In the genomic region with DNA sequence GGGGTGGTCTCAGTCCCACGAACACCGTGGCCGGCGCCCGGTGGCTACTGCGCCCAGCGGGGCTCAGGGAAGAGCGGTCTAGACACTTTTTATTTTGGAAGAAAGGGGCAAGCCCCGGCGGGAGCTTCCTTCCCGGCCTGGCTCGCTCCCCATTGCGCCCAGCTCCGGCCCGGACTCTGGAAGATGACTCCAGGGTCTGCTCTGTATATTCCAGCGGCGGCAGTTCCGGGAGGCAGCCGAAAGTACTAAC, we compare ENCODE assay signal across 9 cellular contexts.
DNase-seq lines count a peak whose midpoint lies in the region; ATAC-seq and TF ChIP-seq lines count a peak whose summit lies in the region.
"Had no signal": no experiment of that assay in that cellular context is flagged by ENCODE, and none has a peak within 500 bp of the region (broad histone marks: within the 10 kb centered on the region; RNA-seq: fewer than 3 reads in every experiment).

No MANE protein-coding gene starts in this region.

- no peak for DNase-seq in activated naive CD4-positive, alpha-beta T cell treated with anti-CD3 and anti-CD28 coated beads, Interleukin-2, amount 50 U/mL, for 72 hours (ENCODE audit: low spot score in 2 of 2)
- DNase-seq in chondrocyte (ENCODE audit: low spot score) (no peak), mesendoderm (no peak), upper lobe of right lung (no peak), activated gamma-delta T cell (lab: John Stamatoyannopoulos, UW) (no peak), cerebellum (ENCODE audit: low spot score) (no peak)

- H2BK5ac ChIP-seq in mesendoderm (ENCODE audit: low read length): no peak overlapping the region

- H3K79me2 ChIP-seq in mesendoderm (ENCODE audit: control insufficient read depth, insufficient read depth, low read length): no peaks in the 10 kb centered on the region

- H3K36me3 ChIP-seq in mesendoderm (ENCODE audit: control insufficient read depth, insufficient read depth, low read length): no peaks in the 10 kb centered on the region
- H3K36me3 ChIP-seq in upper lobe of right lung: no peaks in the 10 kb centered on the region

- H2BK15ac ChIP-seq in mesendoderm (replicated peaks; ENCODE audit: low read depth): no peak overlapping the region

- H3K9me3 ChIP-seq in upper lobe of right lung: no peaks in the 10 kb centered on the region

- no peak overlapping the region for H2BK120ac ChIP-seq in mesendoderm (ENCODE audit: low read depth, low read length)

- no peak overlapping the region for H3K27ac Mint-ChIP-seq in activated naive CD4-positive, alpha-beta T cell treated with anti-CD3 and anti-CD28 coated beads, Interleukin-2, amount 50 U/mL, for 24 hours
- peak overlapping the region in 1 of 2 donors; percentile 99 for H3K27ac Mint-ChIP-seq in activated naive CD4-positive, alpha-beta T cell treated with anti-CD3 and anti-CD28 coated beads, Interleukin-2, amount 50 U/mL, for 72 hours
- H3K27ac Mint-ChIP-seq in chondrocyte (ENCODE audit: unreplicated experiment): no peak overlapping the region
- H3K27ac Mint-ChIP-seq: memory B cell had no signal

- no peak overlapping the region for H2AK5ac ChIP-seq in mesendoderm (ENCODE audit: low read length)

- peaks cover 32% of the 10 kb centered on the region for H3K4me1 Mint-ChIP-seq in activated naive CD4-positive, alpha-beta T cell treated with anti-CD3 and anti-CD28 coated beads, Interleukin-2, amount 50 U/mL, for 24 hours
- H3K4me1 Mint-ChIP-seq in chondrocyte (ENCODE audit: low read depth): peaks cover 23% of the 10 kb centered on the region

- H3K4me1 ChIP-seq in mesendoderm (ENCODE audit: control insufficient read depth, low read depth, low read length) (no peaks in the 10 kb centered on the region), upper lobe of right lung (peaks cover 27% of the 10 kb centered on the region)

- no peaks in the 10 kb centered on the region for H3K79me1 ChIP-seq in mesendoderm (ENCODE audit: low read length)

- H3K4me2 ChIP-seq in mesendoderm (ENCODE audit: low read length): peak overlapping the region; percentile 67

- no peaks in the 10 kb centered on the region for H3K9me3 Mint-ChIP-seq in activated naive CD4-positive, alpha-beta T cell treated with anti-CD3 and anti-CD28 coated beads, Interleukin-2, amount 50 U/mL, for 24 hours
- H3K9me3 Mint-ChIP-seq in activated naive CD4-positive, alpha-beta T cell treated with anti-CD3 and anti-CD28 coated beads, Interleukin-2, amount 50 U/mL, for 72 hours: no peaks in the 10 kb centered on the region
- H3K9me3 Mint-ChIP-seq in chondrocyte (ENCODE audit: low read depth): no peaks in the 10 kb centered on the region
- H3K9me3 Mint-ChIP-seq: memory B cell had no signal

- H4K5ac ChIP-seq in mesendoderm (ENCODE audit: low read length): no peak overlapping the region

- H3K36me3 Mint-ChIP-seq in activated naive CD4-positive, alpha-beta T cell treated with anti-CD3 and anti-CD28 coated beads, Interleukin-2, amount 50 U/mL, for 24 hours: no peaks in the 10 kb centered on the region
- peaks cover 5 to 13% of the 10 kb centered on the region in 2 donors for H3K36me3 Mint-ChIP-seq in activated naive CD4-positive, alpha-beta T cell treated with anti-CD3 and anti-CD28 coated beads, Interleukin-2, amount 50 U/mL, for 72 hours
- no peaks in the 10 kb centered on the region for H3K36me3 Mint-ChIP-seq in chondrocyte (ENCODE audit: low read depth)
- H3K36me3 Mint-ChIP-seq: memory B cell had no signal

- no CpG with 5 or more reads among the region's 19 CpGs for WGBS in mesendoderm (ENCODE audit: extremely low coverage, insufficient coverage, low lambda C conversion rate)

- H3K4me3 ChIP-seq in mesendoderm (ENCODE audit: low read length) (peak overlapping the region; percentile 30), upper lobe of right lung (peak overlapping the region; percentile 51)

- H3K4me3 Mint-ChIP-seq in activated naive CD4-positive, alpha-beta T cell treated with anti-CD3 and anti-CD28 coated beads, Interleukin-2, amount 50 U/mL, for 24 hours: peak overlapping the region; percentile 84
- peak overlapping the region; percentile 71 for H3K4me3 Mint-ChIP-seq in chondrocyte (ENCODE audit: unreplicated experiment)

- TF ChIP-seq CTCF in chondrocyte (IDR thresholded peaks at IDR 0.05) (no peak), upper lobe of right lung (IDR thresholded peaks at IDR 0.05) (no peak)

- intact Hi-C loops in upper lobe of right lung (cut with DNase I): no loop called here

- H4K8ac ChIP-seq in mesendoderm (ENCODE audit: low read depth, low read length): no peak overlapping the region

- H3K56ac ChIP-seq in mesendoderm (ENCODE audit: low read length): peak overlapping the region; percentile 77

- no peak overlapping the region for H3K23ac ChIP-seq in mesendoderm (ENCODE audit: low read length)

- no peak overlapping the region for H3K18ac ChIP-seq in mesendoderm (ENCODE audit: low read length)

- H3K9ac ChIP-seq in mesendoderm (ENCODE audit: low read length): peak overlapping the region; percentile 68

- H3K27me3 ChIP-seq in mesendoderm (ENCODE audit: insufficient read depth, low read length, poor library complexity) (no peaks in the 10 kb centered on the region), upper lobe of right lung (peaks cover 41% of the 10 kb centered on the region)

- H3K27me3 Mint-ChIP-seq in activated naive CD4-positive, alpha-beta T cell treated with anti-CD3 and anti-CD28 coated beads, Interleukin-2, amount 50 U/mL, for 24 hours: no peaks in the 10 kb centered on the region
- peaks cover 68% of the 10 kb centered on the region for H3K27me3 Mint-ChIP-seq in chondrocyte (ENCODE audit: low read depth)

- no peak overlapping the region for H3K27ac ChIP-seq in mesendoderm (ENCODE audit: low read depth, low read length)
- no peak overlapping the region for H3K27ac ChIP-seq in upper lobe of right lung

- ATAC-seq in activated naive CD4-positive, alpha-beta T cell treated with anti-CD3 and anti-CD28 coated beads, Interleukin-2, amount 50 U/mL, for 72 hours: no peak
- no peak for ATAC-seq in upper lobe of right lung
- no peak for ATAC-seq in GM21737 (IDR thresholded peaks at IDR 0.05; ENCODE audit: unreplicated experiment)

- H3K4ac ChIP-seq in mesendoderm (ENCODE audit: low read depth, low read length): no peak overlapping the region
